ENCODE assay signal across 8 cellular contexts in genomic region chr9:18791074-18791473, GRCh38.
A peak's percentile ranks its signal among the peaks of the same experiment; 100 is the strongest.
DNase-seq lines count a peak whose midpoint lies in the region; FAIRE-seq and TF ChIP-seq lines count a peak whose summit lies in the region.

No MANE protein-coding gene starts in this region.

- POLR2A ChIA-PET in HEK293 (lab: Yijun Ruan, JAX), result no interaction called here
- POLR2A ChIA-PET in SK-N-SH (lab: Yijun Ruan, JAX), result no interaction called here

- H3K9me3 ChIP-seq in HEK293 (ENCODE audit: control insufficient read depth, insufficient read depth, low read depth, low read length) (no peaks in the 10 kb centered on the region), SK-N-SH (no peaks in the 10 kb centered on the region)

- TF ChIP-seq CTCF in HEK293 (tag by site-specific recombination; IDR thresholded peaks at IDR 0.05) (no peak), SK-N-SH (IDR thresholded peaks at IDR 0.05) (peak; percentile 48)

- H3K27ac ChIP-seq in HEK293 (ENCODE audit: extremely low read depth, low read depth, low read length) (no peak overlapping the region), SK-N-SH (ENCODE audit: low read depth in 2 of 2, low read length in 1 of 2) (no peak overlapping the region)

- 0 out of 2 replicates have a peak, but pooled peaks cover 2% of the 10 kb centered on the region for H3K4me1 ChIP-seq in HEK293 (ENCODE audit: control insufficient read depth, insufficient read depth, low read length)
- peaks cover under 1 to 20% of the 10 kb centered on the region in 2 experiments; a peak in 3 of 4 replicates for H3K4me1 ChIP-seq in SK-N-SH (ENCODE audit: control insufficient read depth in 1 of 2, insufficient read depth in 2 of 2, low read depth in 1 of 2, low read length in 1 of 2)

- no peak for FAIRE-seq in RCC 7860 (lab: Jason Lieb, UNC)

- H4K20me1 ChIP-seq in SK-N-SH (ENCODE audit: insufficient read depth), result no peaks in the 10 kb centered on the region

- DNase-seq in COLO668 (lab: John Stamatoyannopoulos, UW; ENCODE audit: unreplicated experiment) (peak; percentile 16), SK-N-SH (peak; percentile 57), iPS-NIHi7 (ENCODE audit: extremely low spot score) (peak; percentile 79), nucleus accumbens (lab: John Stamatoyannopoulos, UW) (no peak), RCC 7860 (ENCODE audit: low spot score) (no peak), T1000 (lab: John Stamatoyannopoulos, UW) (no peak)
- no peak for DNase-seq in activated CD4-positive, CD25-positive, alpha-beta regulatory T cell treated with anti-CD3 and anti-CD28 coated beads, Interleukin-2, amount 50 U/mL, for 72 hours

- H3K27me3 ChIP-seq in SK-N-SH (ENCODE audit: insufficient read depth), result no peaks in the 10 kb centered on the region

- H3F3A ChIP-seq in SK-N-SH (replicated peaks; ENCODE audit: insufficient read depth), result peaks cover 23% of the 10 kb centered on the region

- H3K4me2 ChIP-seq in SK-N-SH, result no peak overlapping the region

- WGBS in SK-N-SH (ENCODE audit: low lambda C conversion rate), result 73% methylated on average over 5 of the region's 5 CpGs

- H3K9ac ChIP-seq in SK-N-SH, result no peak overlapping the region

- peak; percentile 75 for TF ChIP-seq RAD21 in SK-N-SH (IDR thresholded peaks at IDR 0.05; ENCODE audit: low read length)

- H3K4me3 ChIP-seq in HEK293 (ENCODE audit: low read depth, low read length) (no peak overlapping the region), SK-N-SH (ENCODE audit: low read depth in 2 of 2, low read length in 1 of 2) (no peak overlapping the region; a peak in 1 of 4 replicates)

- no peaks in the 10 kb centered on the region for H3K9me2 ChIP-seq in SK-N-SH

- H2AFZ ChIP-seq in SK-N-SH (ENCODE audit: low read depth), result no peak overlapping the region

- H3K36me3 ChIP-seq in HEK293 (ENCODE audit: control insufficient read depth in 2 of 2, insufficient read depth in 1 of 2, low read length in 2 of 2) (no peaks in the 10 kb centered on the region), SK-N-SH (replicated peaks in 1 of 2; ENCODE audit: control insufficient read depth in 1 of 2, insufficient read depth in 2 of 2, low read length in 1 of 2) (peaks cover 7 to 59% of the 10 kb centered on the region in 2 experiments)

- peaks cover 13% of the 10 kb centered on the region; the same call in 1 of the 2 replicates for H3K79me2 ChIP-seq in SK-N-SH (ENCODE audit: insufficient read depth)

- TF ChIP-seq EP300 in SK-N-SH (IDR thresholded peaks at IDR 0.05; ENCODE audit: borderline replicate concordance in 1 of 2, low read depth in 1 of 2, low read length in 1 of 2), result no peak

- CTCF ChIA-PET in HEK293 (lab: Yijun Ruan, JAX), result interaction anchor here (0.6 to 2.4 kb wide), 14 partner anchors 8 to 562 kb away, joined by 3 to 11 read pairs (median 3); no protein-coding TSS in a partner anchor
- CTCF ChIA-PET in SK-N-SH (lab: Yijun Ruan, JAX), result interaction anchor here (0.7 to 3.2 kb wide), 14 partner anchors 9 to 543 kb away, joined by 3 to 16 read pairs (median 4); no protein-coding TSS in a partner anchor

TF ChIP-seq in HEK293, 187 proteins besides CTCF, POLR2A, EP300 and RAD21:
- TF ChIP-seq ZBTB6 (tag by site-specific recombination; IDR thresholded peaks at IDR 0.05), result no peak
- TF ChIP-seq ZNF654 (tag by site-specific recombination; IDR thresholded peaks at IDR 0.05; ENCODE audit: low read depth), result peak; percentile 11; the same call in 1 of the 2 replicates

TF ChIP-seq in SK-N-SH, 30 proteins besides CTCF, POLR2A, EP300 and RAD21:
- no peak for TF ChIP-seq TEAD4 (IDR thresholded peaks at IDR 0.05; ENCODE audit: borderline replicate concordance, insufficient read depth)
- TF ChIP-seq GATA2 (CRISPR knock-in tag; IDR thresholded peaks at IDR 0.05), result no peak
- no peak for TF ChIP-seq FOXJ3 (CRISPR knock-in tag; IDR thresholded peaks at IDR 0.05)
- no peak for TF ChIP-seq POLR2AphosphoS5 (IDR thresholded peaks at IDR 0.05; ENCODE audit: low read depth, low read length)
- peak; percentile 58; the same call in 1 of the 2 replicates for TF ChIP-seq SMC3 (IDR thresholded peaks at IDR 0.05; ENCODE audit: low read depth, low read length)

Comparison
In these comparisons a context has a peak if more than half of its experiments do, and no peak if none do; other contexts are left out.
1. DNase-seq: peak in COLO668 (single experiment), SK-N-SH (single experiment) and iPS-NIHi7 (single experiment); none in nucleus accumbens (0 of 56), RCC 7860 (single experiment), T1000 (single experiment) and activated CD4-positive, CD25-positive, alpha-beta regulatory T cell treated with anti-CD3 and anti-CD28 coated beads, Interleukin-2, amount 50 U/mL, for 72 hours (single experiment).